ENCODE assay signal across 19 cellular contexts in genomic region chr18:6745504-6746031, GRCh38. TPM values are rescaled to one million over a fixed set of nuclear protein-coding genes. Genes with fewer than 3 reads are reported as not detected.
"Had no signal": no experiment of that assay in that cellular context is flagged by ENCODE, and none has a peak within 500 bp of the region (broad histone marks: within the 10 kb centered on the region; RNA-seq: fewer than 3 reads in every experiment).

No MANE protein-coding gene starts in this region.

- ATAC-seq: gastroesophageal sphincter; naive thymus-derived CD8-positive, alpha-beta T cell; T-cell; upper lobe of right lung; WTC11 had no signal

- H3K4me3 ChIP-seq: coronary artery, gastroesophageal sphincter, upper lobe of right lung had no signal

- DNase-seq: activated CD4-positive, alpha-beta T cell treated with anti-CD3 and anti-CD28 coated beads, Interleukin-2, amount 10 ng/mL, durations not matched to agents 24 days and 14 days; activated CD8-positive, alpha-beta memory T cell treated with anti-CD3 and anti-CD28 coated beads for 24 hours; activated naive CD4-positive, alpha-beta T cell treated with Interleukin-2 at 50 U/mL for 16 hours; caudate nucleus; effector CD8-positive, alpha-beta T cell; hippocampal formation; kidney glomerular epithelial cell; midbrain; naive thymus-derived CD8-positive, alpha-beta T cell; occipital lobe; stimulated activated CD4-positive, alpha-beta T cell treated with anti-CD3 and anti-CD28 coated beads, Interleukin-15, amount 100 ng/mL, for 24 hours; stimulated activated CD4-positive, alpha-beta T cell treated with anti-CD3 and anti-CD28 coated beads, Interleukin-4, amount 100 ng/mL, for 24 hours; T-cell; upper lobe of right lung had no signal

- H3K4me1 Mint-ChIP-seq: activated CD4-positive, alpha-beta T cell treated with anti-CD3 and anti-CD28 coated beads, Interleukin-2, amount 10 ng/mL, durations not matched to agents 24 days and 14 days; naive thymus-derived CD8-positive, alpha-beta T cell; T-cell had no signal

- H3K9me3 ChIP-seq: upper lobe of right lung had no signal

- H3K36me3 ChIP-seq: gastroesophageal sphincter, upper lobe of right lung had no signal

- H3K9me3 Mint-ChIP-seq: activated CD4-positive, alpha-beta T cell treated with anti-CD3 and anti-CD28 coated beads, Interleukin-2, amount 10 ng/mL, durations not matched to agents 24 days and 14 days had no signal

- H3K4me3 Mint-ChIP-seq: activated CD4-positive, alpha-beta T cell treated with anti-CD3 and anti-CD28 coated beads, Interleukin-2, amount 10 ng/mL, durations not matched to agents 24 days and 14 days; naive thymus-derived CD8-positive, alpha-beta T cell; stimulated activated naive CD8-positive, alpha-beta T cell treated with anti-CD3 and anti-CD28 coated beads, Interleukin-15, Interleukin-2, amounts not matched to agents 100 ng/mL and 50 ng/mL, for 24 hours; T-cell; WTC11 had no signal

- H3K27ac ChIP-seq: coronary artery, epithelial cell of prostate, gastroesophageal sphincter, upper lobe of right lung had no signal

- H3K36me3 Mint-ChIP-seq: naive thymus-derived CD8-positive, alpha-beta T cell; T-cell had no signal

- H3K27me3 Mint-ChIP-seq: activated CD4-positive, alpha-beta T cell treated with anti-CD3 and anti-CD28 coated beads, Interleukin-2, amount 10 ng/mL, durations not matched to agents 24 days and 14 days; stimulated activated naive CD8-positive, alpha-beta T cell treated with anti-CD3 and anti-CD28 coated beads, Interleukin-15, Interleukin-2, amounts not matched to agents 100 ng/mL and 50 ng/mL, for 24 hours; T-cell had no signal

- H3K4me1 ChIP-seq: gastroesophageal sphincter, upper lobe of right lung had no signal

- H3K27ac Mint-ChIP-seq: activated CD4-positive, alpha-beta T cell treated with anti-CD3 and anti-CD28 coated beads, Interleukin-2, amount 10 ng/mL, durations not matched to agents 24 days and 14 days; naive thymus-derived CD8-positive, alpha-beta T cell; stimulated activated naive CD8-positive, alpha-beta T cell treated with anti-CD3 and anti-CD28 coated beads, Interleukin-15, Interleukin-2, amounts not matched to agents 100 ng/mL and 50 ng/mL, for 24 hours; T-cell; WTC11 had no signal

- H3K27me3 ChIP-seq: gastroesophageal sphincter, upper lobe of right lung had no signal

RNA-seq across cellular contexts. Expression of gene ARHGAP28, which starts 16.1 kb away (rescaled TPM):
- total RNA-seq: activated CD4-positive, alpha-beta T cell treated with anti-CD3 and anti-CD28 coated beads, Interleukin-2, amount 10 ng/mL, durations not matched to agents 24 days and 14 days; naive thymus-derived CD8-positive, alpha-beta T cell had no signal
- polyA plus RNA-seq: naive thymus-derived CD8-positive, alpha-beta T cell had no signal
